In the genomic region with DNA sequence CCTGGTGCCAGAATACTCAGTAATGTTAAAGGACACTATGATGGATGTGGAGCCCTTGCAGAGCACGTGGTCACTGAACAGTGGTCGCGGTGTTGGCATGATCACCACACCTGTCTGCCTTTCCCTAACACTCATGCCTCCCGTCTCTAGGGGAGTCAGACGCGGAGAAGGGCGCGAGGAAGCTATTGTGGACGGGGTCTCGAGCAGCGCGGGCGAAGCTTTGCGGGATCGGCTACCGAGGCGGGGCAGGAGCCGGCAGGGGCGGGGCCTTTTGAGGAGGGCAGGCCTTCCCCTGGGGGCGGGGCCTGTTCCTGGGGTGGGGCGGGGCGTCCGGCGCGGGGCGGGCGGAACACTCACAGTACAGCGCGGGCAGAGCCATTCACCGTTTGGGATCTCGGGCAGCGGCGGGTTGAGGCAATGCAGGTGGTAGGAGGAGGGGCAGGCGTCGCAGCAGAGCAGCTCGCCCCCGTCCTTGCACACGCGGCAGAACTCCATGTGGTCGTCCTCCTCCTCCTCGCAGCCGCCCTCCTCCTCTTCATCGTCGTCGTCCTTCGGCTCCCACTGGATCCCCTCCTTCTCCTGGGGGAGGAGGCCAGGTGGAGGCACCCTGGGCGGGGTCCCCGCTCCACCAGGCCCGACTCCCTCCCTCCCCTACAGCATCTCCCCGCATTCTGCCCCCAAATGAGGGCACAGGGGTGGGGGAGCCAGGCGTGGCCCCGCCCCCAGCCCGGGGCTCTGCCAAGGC, we compare ENCODE assay signal across 1 cellular context.
TF ChIP-seq lines count a peak whose summit lies in the region.

No MANE protein-coding gene starts in this region.

TF ChIP-seq in WTC11, 78 proteins besides CTCF, POLR2A, EP300 and RAD21 (continued from another document):
- TF ChIP-seq, protein P1, sequence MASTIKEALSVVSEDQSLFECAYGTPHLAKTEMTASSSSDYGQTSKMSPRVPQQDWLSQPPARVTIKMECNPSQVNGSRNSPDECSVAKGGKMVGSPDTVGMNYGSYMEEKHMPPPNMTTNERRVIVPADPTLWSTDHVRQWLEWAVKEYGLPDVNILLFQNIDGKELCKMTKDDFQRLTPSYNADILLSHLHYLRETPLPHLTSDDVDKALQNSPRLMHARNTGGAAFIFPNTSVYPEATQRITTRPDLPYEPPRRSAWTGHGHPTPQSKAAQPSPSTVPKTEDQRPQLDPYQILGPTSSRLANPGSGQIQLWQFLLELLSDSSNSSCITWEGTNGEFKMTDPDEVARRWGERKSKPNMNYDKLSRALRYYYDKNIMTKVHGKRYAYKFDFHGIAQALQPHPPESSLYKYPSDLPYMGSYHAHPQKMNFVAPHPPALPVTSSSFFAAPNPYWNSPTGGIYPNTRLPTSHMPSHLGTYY (CRISPR knock-in tag; IDR thresholded peaks at IDR 0.05), result no peak
- TF ChIP-seq ARID4B (CRISPR knock-in tag; IDR thresholded peaks at IDR 0.05; ENCODE audit: borderline replicate concordance) (peak; percentile 32; the same call in 1 of the 2 replicates), NFE2L1 (CRISPR knock-in tag; IDR thresholded peaks at IDR 0.05) (peak; percentile 86; the same call in 1 of the 2 replicates), IRF1 (CRISPR knock-in tag; IDR thresholded peaks at IDR 0.05) (peak; percentile 49; the same call in 1 of the 2 replicates), ZNF263 (CRISPR knock-in tag; IDR thresholded peaks at IDR 0.05; ENCODE audit: low read depth) (peak; percentile 78), FOXP1 (CRISPR knock-in tag; IDR thresholded peaks at IDR 0.05; ENCODE audit: borderline replicate concordance) (peak; percentile 58; the same call in 1 of the 2 replicates), SMAD3 (CRISPR knock-in tag; IDR thresholded peaks at IDR 0.05; ENCODE audit: borderline replicate concordance) (peak; percentile 49; the same call in 1 of the 2 replicates), JAZF1 (CRISPR knock-in tag; IDR thresholded peaks at IDR 0.05) (no peak), ATF3 (CRISPR knock-in tag; conservative IDR thresholded peaks at IDR 0.05) (0 out of 2 replicates have a peak, but pooled peaks have one; percentile 21), PRDM15 (CRISPR knock-in tag; IDR thresholded peaks at IDR 0.05) (peak; percentile 23; the same call in 1 of the 2 replicates), MAX (CRISPR knock-in tag; IDR thresholded peaks at IDR 0.05) (peak; percentile 92)
- TF ChIP-seq, protein P2, sequence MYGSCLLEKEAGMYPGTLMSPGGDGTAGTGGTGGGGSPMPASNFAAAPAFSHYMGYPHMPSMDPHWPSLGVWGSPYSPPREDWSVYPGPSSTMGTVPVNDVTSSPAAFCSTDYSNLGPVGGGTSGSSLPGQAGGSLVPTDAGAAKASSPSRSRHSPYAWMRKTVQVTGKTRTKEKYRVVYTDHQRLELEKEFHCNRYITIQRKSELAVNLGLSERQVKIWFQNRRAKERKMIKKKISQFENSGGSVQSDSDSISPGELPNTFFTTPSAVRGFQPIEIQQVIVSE (CRISPR knock-in tag; IDR thresholded peaks at IDR 0.05; ENCODE audit: borderline replicate concordance), result no peak
- TF ChIP-seq, protein P3, sequence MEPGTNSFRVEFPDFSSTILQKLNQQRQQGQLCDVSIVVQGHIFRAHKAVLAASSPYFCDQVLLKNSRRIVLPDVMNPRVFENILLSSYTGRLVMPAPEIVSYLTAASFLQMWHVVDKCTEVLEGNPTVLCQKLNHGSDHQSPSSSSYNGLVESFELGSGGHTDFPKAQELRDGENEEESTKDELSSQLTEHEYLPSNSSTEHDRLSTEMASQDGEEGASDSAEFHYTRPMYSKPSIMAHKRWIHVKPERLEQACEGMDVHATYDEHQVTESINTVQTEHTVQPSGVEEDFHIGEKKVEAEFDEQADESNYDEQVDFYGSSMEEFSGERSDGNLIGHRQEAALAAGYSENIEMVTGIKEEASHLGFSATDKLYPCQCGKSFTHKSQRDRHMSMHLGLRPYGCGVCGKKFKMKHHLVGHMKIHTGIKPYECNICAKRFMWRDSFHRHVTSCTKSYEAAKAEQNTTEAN (CRISPR knock-in tag; IDR thresholded peaks at IDR 0.05), result peak; percentile 64; the same call in 1 of the 2 replicates
